20 cellular contexts compared by ENCODE assay signal in genomic region chr4:82403725-82404124, GRCh38. TPM values are rescaled to one million over a fixed set of nuclear protein-coding genes. Genes with fewer than 3 reads are reported as not detected.
DNase-seq lines count a peak whose midpoint lies in the region; ATAC-seq and TF ChIP-seq lines count a peak whose summit lies in the region.
"Had no signal": no experiment of that assay in that cellular context is flagged by ENCODE, and none has a peak within 500 bp of the region (broad histone marks: within the 10 kb centered on the region; RNA-seq: fewer than 3 reads in every experiment).

No MANE protein-coding gene starts in this region.

- no peak for TF ChIP-seq CTCF in SK-N-SH (IDR thresholded peaks at IDR 0.05)
- no peak for TF ChIP-seq CTCF in astrocyte of the cerebellum (IDR thresholded peaks at IDR 0.05; ENCODE audit: low read depth, low read length, missing control alignments)
- no peak for TF ChIP-seq CTCF in fibroblast of the aortic adventitia (IDR thresholded peaks at IDR 0.05; ENCODE audit: insufficient read depth, low read length)
- no peak for TF ChIP-seq CTCF in neural progenitor cell (IDR thresholded peaks at IDR 0.05)
- TF ChIP-seq CTCF in MM.1S (IDR thresholded peaks at IDR 0.05; ENCODE audit: low read length): no peak
- no peak for TF ChIP-seq CTCF in body of pancreas (IDR thresholded peaks at IDR 0.05)

- no peak for TF ChIP-seq EP300 in SK-N-SH (IDR thresholded peaks at IDR 0.05; ENCODE audit: borderline replicate concordance in 1 of 2, low read depth in 1 of 2, low read length in 1 of 2)

- no peak overlapping the region for H3K4me2 ChIP-seq in SK-N-SH
- no peak overlapping the region for H3K4me2 ChIP-seq in neural progenitor cell
- no peak overlapping the region for H3K4me2 ChIP-seq in MM.1S (ENCODE audit: low read depth, low read length)
- H3K4me2 ChIP-seq: A549; BLaER1 treated with 17β-estradiol and CSF1 and Interleukin-3, amounts not matched to agents 10 nM and 100 nM had no signal

- DNase-seq in SK-N-SH (no peak), astrocyte of the cerebellum (ENCODE audit: low read depth) (peak; percentile 9), fibroblast of peridontal ligament (ENCODE audit: extremely low read depth) (peak; percentile 20), fibroblast of the aortic adventitia (ENCODE audit: low read depth) (peak; percentile 46), neural progenitor cell (ENCODE audit: low spot score) (no peak), MM.1S (no peak), body of pancreas (no peak), OCI-M2 (lab: John Stamatoyannopoulos, UW; ENCODE audit: unreplicated experiment) (no peak)
- DNase-seq: AML-193; Calu3; CD4-positive, alpha-beta T cell; CD8-positive, alpha-beta T cell; DMS79 treated with DMSO at 0.1 percent for 48 hours; GF-D8 had no signal

- H3K27me3 ChIP-seq in SK-N-SH (ENCODE audit: insufficient read depth) (no peaks in the 10 kb centered on the region), neural progenitor cell (no peaks in the 10 kb centered on the region), MM.1S (replicated peaks; ENCODE audit: insufficient read depth, low read length) (no peaks in the 10 kb centered on the region), body of pancreas (no peaks in the 10 kb centered on the region)
- H3K27me3 ChIP-seq: BLaER1 treated with 17β-estradiol and CSF1 and Interleukin-3, amounts not matched to agents 10 nM and 100 nM had no signal

- H3K4me1 ChIP-seq in SK-N-SH (ENCODE audit: control insufficient read depth in 1 of 2, insufficient read depth in 2 of 2, low read depth in 1 of 2, low read length in 1 of 2) (no peaks in the 10 kb centered on the region), neural progenitor cell (no peaks in the 10 kb centered on the region), MM.1S (ENCODE audit: low read length) (no peaks in the 10 kb centered on the region), body of pancreas (no peaks in the 10 kb centered on the region)
- H3K4me1 ChIP-seq: A549, Caco-2 had no signal

- H3K9me3 Mint-ChIP-seq in neural progenitor cell: peaks cover 4% of the 10 kb centered on the region
- H3K9me3 Mint-ChIP-seq: CD4-positive, alpha-beta T cell; CD8-positive, alpha-beta T cell had no signal

- H3K79me2 ChIP-seq in SK-N-SH (ENCODE audit: insufficient read depth) (no peaks in the 10 kb centered on the region), neural progenitor cell (ENCODE audit: low read depth) (no peaks in the 10 kb centered on the region), MM.1S (ENCODE audit: low read length) (no peaks in the 10 kb centered on the region)

- H3K27ac ChIP-seq in SK-N-SH (ENCODE audit: low read depth in 2 of 2, low read length in 1 of 2) (no peak overlapping the region), neural progenitor cell (no peak overlapping the region), MM.1S (ENCODE audit: low read length) (no peak overlapping the region), body of pancreas (no peak overlapping the region)
- H3K27ac ChIP-seq: 22Rv1; A549; BLaER1 treated with 17β-estradiol and CSF1 and Interleukin-3, amounts not matched to agents 10 nM and 100 nM; C4-2B had no signal

- no peak overlapping the region for H3K27ac Mint-ChIP-seq in neural progenitor cell
- H3K27ac Mint-ChIP-seq: B cell; CD4-positive, alpha-beta T cell; CD8-positive, alpha-beta T cell had no signal

- H3K36me3 Mint-ChIP-seq in neural progenitor cell: no peaks in the 10 kb centered on the region
- H3K36me3 Mint-ChIP-seq: CD8-positive, alpha-beta T cell had no signal

- POLR2A ChIA-PET in SK-N-SH (lab: Yijun Ruan, JAX): no interaction called here

- H3K9ac ChIP-seq in SK-N-SH (no peak overlapping the region), neural progenitor cell (no peak overlapping the region), MM.1S (ENCODE audit: low read length) (no peak overlapping the region)
- H3K9ac ChIP-seq: BLaER1 treated with 17β-estradiol and CSF1 and Interleukin-3, amounts not matched to agents 10 nM and 100 nM had no signal

- intact Hi-C loops in body of pancreas (cut with DNase I): no loop called here

- 69% methylated on average over 1 of the region's 1 CpG for WGBS in SK-N-SH (ENCODE audit: low lambda C conversion rate)
- WGBS in body of pancreas, 2 donors: 85 to 90% methylated on average over 1 of the region's 1 CpG

- CTCF ChIA-PET in SK-N-SH (lab: Yijun Ruan, JAX): no interaction called here

- H3K4me1 Mint-ChIP-seq in neural progenitor cell: peaks cover 3% of the 10 kb centered on the region
- H3K4me1 Mint-ChIP-seq: B cell had no signal

- H3K9me2 ChIP-seq in SK-N-SH: no peaks in the 10 kb centered on the region
- no peaks in the 10 kb centered on the region for H3K9me2 ChIP-seq in MM.1S (replicated peaks; ENCODE audit: insufficient read depth, low read length)

- in situ Hi-C loops in astrocyte of the cerebellum (cut with HindIII; ENCODE audit: low sequenced_read_pairs): no loop called here

- no peak for TF ChIP-seq POLR2A in body of pancreas (IDR thresholded peaks at IDR 0.05)

- no peaks in the 10 kb centered on the region for H3K27me3 Mint-ChIP-seq in neural progenitor cell (ENCODE audit: insufficient read depth, low read depth)

- H3K36me3 ChIP-seq in SK-N-SH (replicated peaks in 1 of 2; ENCODE audit: control insufficient read depth in 1 of 2, insufficient read depth in 2 of 2, low read length in 1 of 2): no peaks in the 10 kb centered on the region
- no peaks in the 10 kb centered on the region for H3K36me3 ChIP-seq in neural progenitor cell
- no peaks in the 10 kb centered on the region for H3K36me3 ChIP-seq in MM.1S (replicated peaks; ENCODE audit: insufficient read depth, low read length)
- no peaks in the 10 kb centered on the region for H3K36me3 ChIP-seq in body of pancreas (replicated peaks in 1 of 2; ENCODE audit: insufficient read depth in 1 of 2, low read depth in 2 of 2)
- H3K36me3 ChIP-seq: BLaER1 treated with 17β-estradiol and CSF1 and Interleukin-3, amounts not matched to agents 10 nM and 100 nM had no signal

- no peak overlapping the region for H3K4me3 ChIP-seq in SK-N-SH (ENCODE audit: low read depth in 2 of 2, low read length in 1 of 2)
- H3K4me3 ChIP-seq in astrocyte of the cerebellum (ENCODE audit: low read depth, low read length): no peak overlapping the region
- H3K4me3 ChIP-seq in fibroblast of the aortic adventitia (ENCODE audit: low read depth, low read length): no peak overlapping the region
- no peak overlapping the region for H3K4me3 ChIP-seq in neural progenitor cell
- no peak overlapping the region for H3K4me3 ChIP-seq in MM.1S (ENCODE audit: low read length)
- H3K4me3 ChIP-seq in body of pancreas: no peak overlapping the region
- H3K4me3 ChIP-seq: A549; BLaER1 treated with 17β-estradiol and CSF1 and Interleukin-3, amounts not matched to agents 10 nM and 100 nM had no signal

- H3K4me3 Mint-ChIP-seq in neural progenitor cell: no peak overlapping the region
- H3K4me3 Mint-ChIP-seq: B cell; CD4-positive, alpha-beta T cell; CD8-positive, alpha-beta T cell had no signal

- H2AFZ ChIP-seq in SK-N-SH (ENCODE audit: low read depth) (no peak overlapping the region), neural progenitor cell (replicated peaks) (no peak overlapping the region), MM.1S (ENCODE audit: low read length) (no peak overlapping the region)

- H3K9me3 ChIP-seq in SK-N-SH: no peaks in the 10 kb centered on the region
- H3K9me3 ChIP-seq in neural progenitor cell (ENCODE audit: low read depth): no peaks in the 10 kb centered on the region
- no peaks in the 10 kb centered on the region for H3K9me3 ChIP-seq in MM.1S (replicated peaks; ENCODE audit: insufficient read depth, low read length)
- no peaks in the 10 kb centered on the region for H3K9me3 ChIP-seq in body of pancreas
- H3K9me3 ChIP-seq: A549, Caco-2 had no signal

- TF ChIP-seq RAD21 in SK-N-SH (IDR thresholded peaks at IDR 0.05; ENCODE audit: low read length): no peak

- H4K20me1 ChIP-seq in SK-N-SH (ENCODE audit: insufficient read depth) (no peaks in the 10 kb centered on the region), neural progenitor cell (ENCODE audit: low read depth) (no peaks in the 10 kb centered on the region), MM.1S (ENCODE audit: insufficient read depth, low read length) (no peaks in the 10 kb centered on the region)
- H4K20me1 ChIP-seq: BLaER1 treated with 17β-estradiol and CSF1 and Interleukin-3, amounts not matched to agents 10 nM and 100 nM had no signal

- no peaks in the 10 kb centered on the region for H3F3A ChIP-seq in SK-N-SH (replicated peaks; ENCODE audit: insufficient read depth)
- H3F3A ChIP-seq in neural progenitor cell (ENCODE audit: low read depth): no peaks in the 10 kb centered on the region
- no peaks in the 10 kb centered on the region for H3F3A ChIP-seq in MM.1S (ENCODE audit: insufficient read depth, low read length)

- ATAC-seq in body of pancreas: no peak
- ATAC-seq: A549; CD8-positive, alpha-beta T cell had no signal

TF ChIP-seq in SK-N-SH, 30 proteins besides CTCF, POLR2A, EP300 and RAD21 (continues in another document):
- TF ChIP-seq SIN3A (IDR thresholded peaks at IDR 0.05; ENCODE audit: borderline replicate concordance, low read depth, low read length): no peak
- no peak for TF ChIP-seq TEAD4 (IDR thresholded peaks at IDR 0.05; ENCODE audit: borderline replicate concordance, insufficient read depth)
- TF ChIP-seq FOXM1 (IDR thresholded peaks at IDR 0.05; ENCODE audit: low read depth): no peak
- no peak for TF ChIP-seq FOSL2 (IDR thresholded peaks at IDR 0.05; ENCODE audit: borderline replicate concordance, low read depth)
- no peak for TF ChIP-seq RCOR1 (IDR thresholded peaks at IDR 0.05; ENCODE audit: low read length)

RNA-seq across cellular contexts. Expression of gene HNRNPDL, which starts 26.5 kb away (rescaled TPM):
- 200 and 210 TPM in 2 replicates for polyA plus RNA-seq in SK-N-SH (2012; rRNA removed)
- 203 and 293 TPM in 2 replicates for polyA plus RNA-seq in SK-N-SH (2012; cell fraction: cytosol; rRNA removed)
- 243 and 508 TPM in 2 replicates for polyA plus RNA-seq in SK-N-SH (2012; cell fraction: nucleus; rRNA removed)
- total RNA-seq in fibroblast of the aortic adventitia (ENCODE audit: low replicate concordance) (97.0 and 148 TPM in 2 replicates), neural progenitor cell (ENCODE audit: low replicate concordance) (423 and 699 TPM in 2 replicates), body of pancreas (100 to 1,000 TPM; 130 to 131 TPM)

RNA-seq across cellular contexts. Expression of gene ENOPH1, which starts 26.7 kb away (rescaled TPM):
- 14.9 and 19.0 TPM in 2 replicates for polyA plus RNA-seq in SK-N-SH (2012; rRNA removed)
- 24.3 and 28.3 TPM in 2 replicates for polyA plus RNA-seq in SK-N-SH (2012; cell fraction: cytosol; rRNA removed)
- polyA plus RNA-seq in SK-N-SH (2012; cell fraction: nucleus; rRNA removed): 6.4 and 11.7 TPM in 2 replicates
- total RNA-seq in fibroblast of the aortic adventitia (ENCODE audit: low replicate concordance) (38.7 and 42.2 TPM in 2 replicates), neural progenitor cell (ENCODE audit: low replicate concordance) (44.6 and 64.4 TPM in 2 replicates), body of pancreas (10 to 100 TPM in 1 of 2 donors, 1 to 10 TPM in 1; 6.3 to 17.4 TPM)

RNA-seq across cellular contexts. Expression of gene HNRNPD, which starts 29.9 kb away (rescaled TPM):
- 128 and 286 TPM in 2 replicates for polyA plus RNA-seq in SK-N-SH (2012; rRNA removed)
- 214 and 242 TPM in 2 replicates for polyA plus RNA-seq in SK-N-SH (2012; cell fraction: cytosol; rRNA removed)
- 589 and 618 TPM in 2 replicates for polyA plus RNA-seq in SK-N-SH (2012; cell fraction: nucleus; rRNA removed)
- 32.6 and 57.7 TPM in 2 replicates for total RNA-seq in fibroblast of the aortic adventitia (ENCODE audit: low replicate concordance)
- total RNA-seq in neural progenitor cell (ENCODE audit: low replicate concordance): 159 and 250 TPM in 2 replicates
- 100 to 1,000 TPM in 1 of 2 donors, 10 to 100 TPM in 1; 97.0 to 104 TPM for total RNA-seq in body of pancreas

Comparison
In these comparisons a context has a peak if more than half of its experiments do, and no peak if none do; other contexts are left out.
1. DNase-seq: peak in astrocyte of the cerebellum (single experiment), fibroblast of peridontal ligament (single experiment) and fibroblast of the aortic adventitia (single experiment); none in SK-N-SH (single experiment), neural progenitor cell (single experiment), MM.1S (single experiment), body of pancreas (0 of 4) and OCI-M2 (single experiment).